23 cellular contexts compared by ENCODE assay signal in the genomic region with DNA sequence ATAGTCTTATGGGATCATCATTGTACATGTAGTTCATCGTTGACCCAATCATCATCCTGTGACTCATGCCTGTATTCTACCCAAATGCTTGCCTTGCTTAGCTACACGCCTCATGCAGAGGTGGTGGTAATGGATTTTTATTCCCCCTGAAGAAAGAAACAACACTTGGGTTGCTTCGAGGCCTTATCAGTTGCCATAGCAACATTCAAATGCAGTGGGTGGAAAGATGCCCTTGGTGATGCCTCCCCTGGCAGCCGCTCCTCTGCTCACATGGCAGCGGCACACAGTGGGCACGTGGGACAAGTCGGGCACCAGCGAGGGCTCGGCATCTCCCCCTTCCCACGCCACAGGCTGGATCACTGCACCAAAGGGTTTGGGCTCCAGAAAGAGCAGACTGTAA. TPM values are rescaled to one million over a fixed set of nuclear protein-coding genes. Genes with fewer than 3 reads are reported as not detected.
A peak's percentile ranks its signal among the peaks of the same experiment; 100 is the strongest.
DNase-seq lines count a peak whose midpoint lies in the region; ATAC-seq and TF ChIP-seq lines count a peak whose summit lies in the region.
"Had no signal": no experiment of that assay in that cellular context is flagged by ENCODE, and none has a peak within 500 bp of the region (broad histone marks: within the 10 kb centered on the region; RNA-seq: fewer than 3 reads in every experiment).

No MANE protein-coding gene starts in this region.

- intact Hi-C loops in head of caudate nucleus (cut with DNase I) (no loop called here), sciatic nerve (cut with DNase I) (no loop called here)

- DNase-seq in NCI-H526 (lab: John Stamatoyannopoulos, UW) (peak; percentile 70 to 74), astrocyte of the spinal cord (ENCODE audit: low read depth, low spot score) (peak; percentile 34), head of caudate nucleus (peak; percentile 41 to 91 (median 78)), sciatic nerve (ENCODE audit: low spot score) (peak; percentile 43), NCI-H2081 (lab: John Stamatoyannopoulos, UW) (no peak), hepatic stellate cell (ENCODE audit: low spot score) (no peak)
- DNase-seq in activated CD8-positive, alpha-beta memory T cell treated with anti-CD3 and anti-CD28 coated beads for 24 hours: no peak
- DNase-seq: activated CD4-positive, alpha-beta T cell treated with anti-CD3 and anti-CD28 coated beads for 48 hours; activated CD8-positive, alpha-beta memory T cell treated with anti-CD3 and anti-CD28 coated beads, Interleukin-2, amount 10 ng/mL, durations not matched to agents 7 days and 5 days; CD4-positive, alpha-beta memory T cell; GF-D8; heart left ventricle; left lung; NCI-H1694 treated with DMSO at 0.1 percent for 48 hours; NCI-H446; nephron progenitor cell; T-helper 1 cell had no signal

- ATAC-seq in sciatic nerve: no peak
- ATAC-seq: activated CD8-positive, alpha-beta memory T cell treated with anti-CD3 and anti-CD28 coated beads, Interleukin-2, amount 10 ng/mL, durations not matched to agents 7 days and 5 days; left lung; Panc1 had no signal

- no peak for TF ChIP-seq CTCF in astrocyte of the spinal cord (IDR thresholded peaks at IDR 0.05; ENCODE audit: low read depth, low read length)

- no peak overlapping the region for H3K4me3 ChIP-seq in astrocyte of the spinal cord (ENCODE audit: low read depth, low read length)
- H3K4me3 ChIP-seq: coronary artery, HAP-1, heart left ventricle, left lung, MG63, SJSA1, vagina had no signal

- in situ Hi-C loops in astrocyte of the spinal cord (cut with HindIII; ENCODE audit: low sequenced_read_pairs): no loop called here

RNA-seq across cellular contexts. Expression of a gene that starts 54.0 kb away (rescaled TPM):
- total RNA-seq in sciatic nerve: 29.9 TPM

Comparison
In these comparisons a context has a peak if more than half of its experiments do, and no peak if none do; other contexts are left out.
1. DNase-seq: peak in NCI-H526 (2 of 2), astrocyte of the spinal cord (single experiment), head of caudate nucleus (42 of 42) and sciatic nerve (single experiment); none in NCI-H2081 (0 of 2), activated CD8-positive, alpha-beta memory T cell treated with anti-CD3 and anti-CD28 coated beads for 24 hours (single experiment) and hepatic stellate cell (single experiment).